In genomic region chr6:125197795-125198269, GRCh38 we compare ENCODE assay signal across 8 cellular contexts. TPM values are rescaled to one million over a fixed set of nuclear protein-coding genes. Genes with fewer than 3 reads are reported as not detected.
DNase-seq lines count a peak whose midpoint lies in the region; ATAC-seq and TF ChIP-seq lines count a peak whose summit lies in the region.

No MANE protein-coding gene starts in this region.

- H2AFZ ChIP-seq in PC-3 (ENCODE audit: low read length): no peak overlapping the region

- H3K27me3 Mint-ChIP-seq in progenitor cell of endocrine pancreas: no peaks in the 10 kb centered on the region
- H3K27me3 Mint-ChIP-seq in CD8-positive, alpha-beta memory T cell: peaks cover 5 to 10% of the 10 kb centered on the region in 2 donors

- no peak overlapping the region for H3K4me3 Mint-ChIP-seq in progenitor cell of endocrine pancreas (ENCODE audit: low read depth)
- no peak overlapping the region for H3K4me3 Mint-ChIP-seq in CD8-positive, alpha-beta memory T cell

- H3K79me2 ChIP-seq in PC-3 (ENCODE audit: low read length): no peaks in the 10 kb centered on the region

- no peaks in the 10 kb centered on the region for H3K9me3 ChIP-seq in PC-3 (ENCODE audit: low read length)
- H3K9me3 ChIP-seq in CD8-positive, alpha-beta memory T cell (ENCODE audit: low read length): no peaks in the 10 kb centered on the region

- intact Hi-C loops in PC-3 (cut with micrococcal nuclease): no loop called here

- TF ChIP-seq CTCF in PC-3 (conservative IDR thresholded peaks at IDR 0.05; ENCODE audit: low read depth, low read length): no peak
- no peak for TF ChIP-seq CTCF in foreskin fibroblast (IDR thresholded peaks at IDR 0.05; ENCODE audit: low read depth, low read length)
- TF ChIP-seq CTCF in progenitor cell of endocrine pancreas (IDR thresholded peaks at IDR 0.05; ENCODE audit: unreplicated experiment): no peak

- H4K20me1 ChIP-seq in PC-3 (ENCODE audit: low read length): no peaks in the 10 kb centered on the region

- H3K27ac Mint-ChIP-seq in progenitor cell of endocrine pancreas: peak overlapping the region; percentile 8
- H3K27ac Mint-ChIP-seq in CD8-positive, alpha-beta memory T cell: no peak overlapping the region

- DNase-seq in DMS79 treated with DMSO at 0.1 percent for 48 hours (lab: John Stamatoyannopoulos, UW): peak; percentile 89
- DNase-seq in PC-3: peak; percentile 13
- peak; percentile 64 to 78 for DNase-seq in foreskin fibroblast
- no peak for DNase-seq in progenitor cell of endocrine pancreas (ENCODE audit: low spot score, unreplicated experiment)
- DNase-seq in NCI-H1930 (lab: John Stamatoyannopoulos, UW): no peak
- no peak for DNase-seq in CD8-positive, alpha-beta memory T cell
- no peak for DNase-seq in NCI-H128 (lab: John Stamatoyannopoulos, UW; ENCODE audit: unreplicated experiment)
- no peak for DNase-seq in dedifferentiated amniotic fluid mesenchymal stem cell (ENCODE audit: extremely low spot score)

- H3K9me3 Mint-ChIP-seq in progenitor cell of endocrine pancreas (ENCODE audit: low read depth): peaks cover 2% of the 10 kb centered on the region
- no peaks in the 10 kb centered on the region for H3K9me3 Mint-ChIP-seq in CD8-positive, alpha-beta memory T cell

- H3K9me2 ChIP-seq in PC-3 (replicated peaks; ENCODE audit: low read length): no peaks in the 10 kb centered on the region

- H3K4me3 ChIP-seq in PC-3 (ENCODE audit: low read length) (no peak overlapping the region), foreskin fibroblast (ENCODE audit: low read depth in 1 of 2, low read length in 2 of 2) (no peak overlapping the region)
- H3K4me3 ChIP-seq in CD8-positive, alpha-beta memory T cell (ENCODE audit: low read length): no peak overlapping the region

- H3K4me1 Mint-ChIP-seq in progenitor cell of endocrine pancreas (ENCODE audit: low read depth): peaks cover 22% of the 10 kb centered on the region
- H3K4me1 Mint-ChIP-seq in CD8-positive, alpha-beta memory T cell: no peaks in the 10 kb centered on the region

- H3K27ac ChIP-seq in PC-3 (ENCODE audit: low read length): no peak overlapping the region
- H3K27ac ChIP-seq in CD8-positive, alpha-beta memory T cell (ENCODE audit: low read depth, low read length): no peak overlapping the region

- CTCF ChIA-PET in PC-3 (lab: Charles Lee): no interaction called here
- CTCF ChIA-PET in CD8-positive, alpha-beta memory T cell (lab: Charles Lee): no interaction called here

- BruUV-seq in PC-3 (replicated peaks; lab: Mats Ljungman, UMichigan): no TSS peak

- H3K36me3 Mint-ChIP-seq in progenitor cell of endocrine pancreas (ENCODE audit: insufficient read depth): peaks cover 2% of the 10 kb centered on the region
- H3K36me3 Mint-ChIP-seq in CD8-positive, alpha-beta memory T cell: peaks cover 0 to 2% (median 0%) of the 10 kb centered on the region in 3 donors

- H3F3A ChIP-seq in PC-3 (ENCODE audit: low read length, unreplicated experiment): no peaks in the 10 kb centered on the region

- no peaks in the 10 kb centered on the region for H3K36me3 ChIP-seq in PC-3 (ENCODE audit: low read depth, low read length)
- no peaks in the 10 kb centered on the region for H3K36me3 ChIP-seq in CD8-positive, alpha-beta memory T cell (ENCODE audit: insufficient read depth, low read length)

- H3K27me3 ChIP-seq in PC-3 (ENCODE audit: low read length): no peaks in the 10 kb centered on the region
- no peaks in the 10 kb centered on the region for H3K27me3 ChIP-seq in CD8-positive, alpha-beta memory T cell (ENCODE audit: insufficient read depth, low read length, poor library complexity, severe bottlenecking)

- POLR2A ChIA-PET in PC-3 (lab: Charles Lee; ENCODE audit: unreplicated experiment): no interaction called here
- POLR2A ChIA-PET in CD8-positive, alpha-beta memory T cell (lab: Charles Lee): no interaction called here

- H3K4me2 ChIP-seq in PC-3 (ENCODE audit: low read length): no peak overlapping the region

- H3K9ac ChIP-seq in PC-3 (ENCODE audit: low read length): no peak overlapping the region

- ATAC-seq in PC-3: peak; percentile 46

- peaks cover 50% of the 10 kb centered on the region for H3K4me1 ChIP-seq in PC-3 (ENCODE audit: insufficient read depth, low read length)
- H3K4me1 ChIP-seq in CD8-positive, alpha-beta memory T cell (ENCODE audit: insufficient read depth, low read length): no peaks in the 10 kb centered on the region

RNA-seq across cellular contexts. Expression of gene TPD52L1, which starts 44.3 kb away (rescaled TPM):
- total RNA-seq in PC-3 (2014; rRNA removed) (39.4 and 41.4 TPM in 2 replicates), progenitor cell of endocrine pancreas (33.8 and 39.6 TPM in 2 replicates)
- total RNA-seq in CD8-positive, alpha-beta memory T cell: not detected
- 0.18 TPM for polyA plus RNA-seq in CD8-positive, alpha-beta memory T cell

Comparison
In these comparisons a context has a peak if more than half of its experiments do, and no peak if none do; other contexts are left out.
1. DNase-seq: peak in DMS79 treated with DMSO at 0.1 percent for 48 hours (single experiment), PC-3 (single experiment) and foreskin fibroblast (2 of 2); none in progenitor cell of endocrine pancreas (single experiment), NCI-H1930 (0 of 2), CD8-positive, alpha-beta memory T cell (0 of 5), NCI-H128 (single experiment) and dedifferentiated amniotic fluid mesenchymal stem cell (single experiment).
2. RNA of gene TPD52L1, which starts 44.3 kb away (total RNA-seq): 39.4 to 41.4 TPM in PC-3 and 33.8 to 39.6 TPM in progenitor cell of endocrine pancreas; not detected in CD8-positive, alpha-beta memory T cell; every median in the first group is over 10 times any median in the second.